9 cellular contexts compared by ENCODE assay signal in the genomic region with DNA sequence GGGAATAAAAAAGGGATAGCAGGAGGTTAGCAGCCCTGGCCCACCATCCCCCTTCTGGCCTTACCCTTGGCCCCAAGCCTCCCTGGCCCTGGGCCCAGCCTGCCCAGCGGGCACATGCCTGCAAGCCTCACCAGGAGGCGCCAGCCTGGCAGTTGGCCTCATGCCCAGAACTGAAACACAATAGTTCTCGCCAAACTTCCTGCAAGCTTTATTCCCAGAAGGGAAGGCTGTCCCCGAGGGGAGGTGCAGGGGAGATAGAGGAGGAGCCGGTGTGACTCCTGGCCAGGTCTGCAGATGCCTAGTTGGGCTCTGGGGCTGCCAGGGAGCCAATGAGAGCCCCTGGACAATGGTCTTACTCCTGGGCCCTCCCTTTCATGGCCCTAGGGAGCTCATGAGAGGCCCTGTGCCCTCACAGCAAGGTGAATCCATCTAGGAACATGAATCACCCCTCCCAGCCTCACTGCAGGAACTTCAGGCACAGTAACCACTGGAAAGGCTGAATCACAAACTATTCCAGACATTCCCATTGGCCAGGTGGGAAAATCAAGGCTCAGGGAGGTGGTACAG. TPM values are rescaled to one million over a fixed set of nuclear protein-coding genes. Genes with fewer than 3 reads are reported as not detected.
DNase-seq lines count a peak whose midpoint lies in the region; ATAC-seq and TF ChIP-seq lines count a peak whose summit lies in the region.
"Had no signal": no experiment of that assay in that cellular context is flagged by ENCODE, and none has a peak within 500 bp of the region (broad histone marks: within the 10 kb centered on the region; RNA-seq: fewer than 3 reads in every experiment).

No MANE protein-coding gene starts in this region.

- no peaks in the 10 kb centered on the region for H3K36me3 Mint-ChIP-seq in activated CD4-positive, alpha-beta T cell treated with anti-CD3 and anti-CD28 coated beads, Interleukin-2, amount 10 ng/mL, durations not matched to agents 24 days and 14 days (ENCODE audit: low read depth)

- ATAC-seq in GM19351 (IDR thresholded peaks at IDR 0.05; ENCODE audit: unreplicated experiment) (no peak), HG02852 (IDR thresholded peaks at IDR 0.05; ENCODE audit: unreplicated experiment) (no peak)

- DNase-seq in H7 (peak; percentile 72), NCI-H526 (lab: John Stamatoyannopoulos, UW) (peak; percentile 87 to 89), colonic mucosa (peak; percentile 93), lung microvascular endothelial cell (ENCODE audit: low read depth in 2 of 2) (peak; percentile 82 to 92)
- DNase-seq in activated CD4-positive, alpha-beta T cell treated with anti-CD3 and anti-CD28 coated beads, Interleukin-2, amount 10 ng/mL, durations not matched to agents 24 days and 14 days = no peak
- no peak for DNase-seq in stimulated activated CD4-positive, alpha-beta T cell treated with anti-CD3 and anti-CD28 coated beads, Interleukin-4, amount 100 ng/mL, for 4 hours
- DNase-seq: activated B cell treated with CpG ODN at 0.5 μM for 24 hours had no signal

- H3K4me3 ChIP-seq in H7 (ENCODE audit: insufficient read depth, low read depth, low read length) = no peak overlapping the region
- no peak overlapping the region for H3K4me3 ChIP-seq in colonic mucosa

- peaks cover 17% of the 10 kb centered on the region for H3K27me3 Mint-ChIP-seq in activated CD4-positive, alpha-beta T cell treated with anti-CD3 and anti-CD28 coated beads, Interleukin-2, amount 10 ng/mL, durations not matched to agents 24 days and 14 days

- intact Hi-C loops in colonic mucosa (cut with DNase I) = no loop called here
- intact Hi-C loops in activated CD4-positive, alpha-beta T cell treated with anti-CD3 and anti-CD28 coated beads, Interleukin-2, amount 10 ng/mL, durations not matched to agents 24 days and 14 days (cut with micrococcal nuclease) = no loop called here

- peak overlapping the region in 1 of 2 donors; percentile 44 for H3K9ac ChIP-seq in colonic mucosa (ENCODE audit: low read depth in 2 of 2, low read length in 2 of 2)

- H3K4me1 ChIP-seq in colonic mucosa = no peaks in the 10 kb centered on the region

- peak; percentile 34 for TF ChIP-seq CTCF in colonic mucosa (IDR thresholded peaks at IDR 0.05)

- no peaks in the 10 kb centered on the region for H3K9me3 ChIP-seq in colonic mucosa

- peak overlapping the region; percentile 55 for H3K27ac ChIP-seq in colonic mucosa

- H3K9me3 Mint-ChIP-seq in activated CD4-positive, alpha-beta T cell treated with anti-CD3 and anti-CD28 coated beads, Interleukin-2, amount 10 ng/mL, durations not matched to agents 24 days and 14 days = no peaks in the 10 kb centered on the region
- H3K9me3 Mint-ChIP-seq: activated B cell treated with CpG ODN at 0.5 μM for 24 hours had no signal

- no peak overlapping the region for H3K27ac Mint-ChIP-seq in activated CD4-positive, alpha-beta T cell treated with anti-CD3 and anti-CD28 coated beads, Interleukin-2, amount 10 ng/mL, durations not matched to agents 24 days and 14 days
- H3K27ac Mint-ChIP-seq: activated B cell treated with CpG ODN at 0.5 μM for 24 hours had no signal

- H3K36me3 ChIP-seq in H7 (replicated peaks; ENCODE audit: control insufficient read depth, insufficient read depth, low read length) (no peaks in the 10 kb centered on the region), colonic mucosa (no peaks in the 10 kb centered on the region)

- no peak overlapping the region for H3K4me3 Mint-ChIP-seq in activated CD4-positive, alpha-beta T cell treated with anti-CD3 and anti-CD28 coated beads, Interleukin-2, amount 10 ng/mL, durations not matched to agents 24 days and 14 days
- H3K4me3 Mint-ChIP-seq: activated B cell treated with CpG ODN at 0.5 μM for 24 hours had no signal

- no peaks in the 10 kb centered on the region for H3K4me1 Mint-ChIP-seq in activated CD4-positive, alpha-beta T cell treated with anti-CD3 and anti-CD28 coated beads, Interleukin-2, amount 10 ng/mL, durations not matched to agents 24 days and 14 days

- H3K27me3 ChIP-seq in H7 (ENCODE audit: control insufficient read depth, insufficient read depth, low read length) (peaks cover 4% of the 10 kb centered on the region), colonic mucosa (peaks cover under 1% of the 10 kb centered on the region)

RNA-seq across cellular contexts. Expression of gene CCDC33, which starts 4.0 kb away (rescaled TPM):
- 4.8 and 5.0 TPM in 2 replicates for total RNA-seq in H7 (2014; rRNA removed; shearing (Covaris generic))
- under 1 TPM; 0.10 to 0.21 TPM for total RNA-seq in colonic mucosa
- not detected in 2 replicates for total RNA-seq in lung microvascular endothelial cell
- not detected in 2 replicates for total RNA-seq in activated CD4-positive, alpha-beta T cell treated with anti-CD3 and anti-CD28 coated beads, Interleukin-2, amount 10 ng/mL, durations not matched to agents 24 days and 14 days
- total RNA-seq: activated B cell treated with CpG ODN at 0.5 μM for 24 hours had no signal

RNA-seq across cellular contexts. Expression of gene STRA6, which starts 37.5 kb away (rescaled TPM):
- 10.3 and 10.8 TPM in 2 replicates for total RNA-seq in H7 (2014; rRNA removed; shearing (Covaris generic))
- total RNA-seq in colonic mucosa (not detected), lung microvascular endothelial cell (under 0.01 TPM in 2 replicates)
- not detected in 2 replicates for total RNA-seq in activated CD4-positive, alpha-beta T cell treated with anti-CD3 and anti-CD28 coated beads, Interleukin-2, amount 10 ng/mL, durations not matched to agents 24 days and 14 days
- total RNA-seq: activated B cell treated with CpG ODN at 0.5 μM for 24 hours had no signal

Comparison
In these comparisons a context has a peak if more than half of its experiments do, and no peak if none do; other contexts are left out.
1. DNase-seq: peak in H7 (single experiment), NCI-H526 (2 of 2), colonic mucosa (single experiment) and lung microvascular endothelial cell (2 of 2); none in activated CD4-positive, alpha-beta T cell treated with anti-CD3 and anti-CD28 coated beads, Interleukin-2, amount 10 ng/mL, durations not matched to agents 24 days and 14 days (single experiment) and stimulated activated CD4-positive, alpha-beta T cell treated with anti-CD3 and anti-CD28 coated beads, Interleukin-4, amount 100 ng/mL, for 4 hours (0 of 2).